ENCODE assay signal across 1 cellular context in genomic region chr1:247447162-247447909, GRCh38.
TF ChIP-seq lines count a peak whose summit lies in the region.

No MANE protein-coding gene starts in this region.

TF ChIP-seq in A549, 52 proteins besides CTCF, POLR2A, EP300 and RAD21 (continued from another document):
- TF ChIP-seq BCL3 (IDR thresholded peaks at IDR 0.05) (no peak), MAFK (IDR thresholded peaks at IDR 0.05; ENCODE audit: partially characterized antibody) (peak; percentile 79)
TF ChIP-seq in A549: peak in this region for 1.
